Comparison of ENCODE assay signal across 14 cellular contexts in genomic region chr15:35383511-35383910, GRCh38.
DNase-seq lines count a peak whose midpoint lies in the region; ATAC-seq and TF ChIP-seq lines count a peak whose summit lies in the region.
"Had no signal": no experiment of that assay in that cellular context is flagged by ENCODE, and none has a peak within 500 bp of the region (broad histone marks: within the 10 kb centered on the region; RNA-seq: fewer than 3 reads in every experiment).

No MANE protein-coding gene starts in this region.

- no peak overlapping the region for H3K4me3 ChIP-seq in PC-3 (ENCODE audit: low read length)
- no peak overlapping the region for H3K4me3 ChIP-seq in epithelial cell of proximal tubule (ENCODE audit: low read depth, low read length)
- H3K4me3 ChIP-seq in osteoblast (ENCODE audit: insufficient read depth, low read length): no peak overlapping the region
- H3K4me3 ChIP-seq: A549, BLaER1, GM23338 had no signal

- H3K9me3 Mint-ChIP-seq in stimulated activated naive CD8-positive, alpha-beta T cell treated with anti-CD3 and anti-CD28 coated beads, Interleukin-15, amount 100 ng/mL, for 72 hours: no peaks in the 10 kb centered on the region
- H3K9me3 Mint-ChIP-seq: GM23338 had no signal

- H3K4me2 ChIP-seq in PC-3 (ENCODE audit: low read length) (no peak overlapping the region), osteoblast (ENCODE audit: insufficient read depth, low read length) (no peak overlapping the region)
- H3K4me2 ChIP-seq: A549, BLaER1, GM23338 had no signal

- H4K20me1 ChIP-seq in PC-3 (ENCODE audit: low read length) (no peaks in the 10 kb centered on the region), osteoblast (ENCODE audit: insufficient read depth, low read length) (no peaks in the 10 kb centered on the region)
- H4K20me1 ChIP-seq: BLaER1 had no signal

- POLR2A ChIA-PET in PC-3 (lab: Charles Lee; ENCODE audit: unreplicated experiment): no interaction called here

- ATAC-seq in PC-3: no peak
- ATAC-seq in GM18858 (IDR thresholded peaks at IDR 0.05; ENCODE audit: unreplicated experiment): no peak
- no peak for ATAC-seq in stimulated activated naive CD8-positive, alpha-beta T cell treated with anti-CD3 and anti-CD28 coated beads, Interleukin-15, amount 100 ng/mL, for 72 hours
- ATAC-seq: A549, GM23338 had no signal

- H3K4me1 ChIP-seq in PC-3 (ENCODE audit: insufficient read depth, low read length) (no peaks in the 10 kb centered on the region), osteoblast (ENCODE audit: insufficient read depth, low read length) (no peaks in the 10 kb centered on the region)
- H3K4me1 ChIP-seq: A549, BLaER1 had no signal

- no peak overlapping the region for H2AFZ ChIP-seq in PC-3 (ENCODE audit: low read length)
- H2AFZ ChIP-seq in osteoblast (ENCODE audit: low read length): no peak overlapping the region
- H2AFZ ChIP-seq: GM23338 had no signal

- H3K4me3 Mint-ChIP-seq in stimulated activated naive CD8-positive, alpha-beta T cell treated with anti-CD3 and anti-CD28 coated beads, Interleukin-15, amount 100 ng/mL, for 72 hours: no peak overlapping the region
- H3K4me3 Mint-ChIP-seq: CD8-positive, alpha-beta memory T cell; GM23338 had no signal

- no TSS peak for BruUV-seq in PC-3 (replicated peaks; lab: Mats Ljungman, UMichigan)

- H3K4me1 Mint-ChIP-seq in stimulated activated naive CD8-positive, alpha-beta T cell treated with anti-CD3 and anti-CD28 coated beads, Interleukin-15, amount 100 ng/mL, for 72 hours: no peaks in the 10 kb centered on the region
- H3K4me1 Mint-ChIP-seq: CD8-positive, alpha-beta memory T cell had no signal

- no peaks in the 10 kb centered on the region for H3K27me3 Mint-ChIP-seq in stimulated activated naive CD8-positive, alpha-beta T cell treated with anti-CD3 and anti-CD28 coated beads, Interleukin-15, amount 100 ng/mL, for 72 hours
- H3K27me3 Mint-ChIP-seq: CD8-positive, alpha-beta memory T cell had no signal

- H3K79me2 ChIP-seq in PC-3 (ENCODE audit: low read length) (no peaks in the 10 kb centered on the region), osteoblast (ENCODE audit: insufficient read depth, low read length) (no peaks in the 10 kb centered on the region)

- H3K9me2 ChIP-seq in PC-3 (replicated peaks; ENCODE audit: low read length): no peaks in the 10 kb centered on the region

- H3K9ac ChIP-seq in PC-3 (ENCODE audit: low read length): no peak overlapping the region
- H3K9ac ChIP-seq: BLaER1 had no signal

- DNase-seq in PC-3: peak; percentile 3
- peak; percentile 40 for DNase-seq in epithelial cell of proximal tubule (ENCODE audit: low read depth)
- DNase-seq in osteoblast (ENCODE audit: insufficient read length, low spot score, missing footprints): peak; percentile 53
- no peak for DNase-seq in stimulated activated naive CD8-positive, alpha-beta T cell treated with anti-CD3 and anti-CD28 coated beads, Interleukin-15, amount 100 ng/mL, for 72 hours
- no peak for DNase-seq in KG1 (lab: John Stamatoyannopoulos, UW)
- DNase-seq in substantia nigra (lab: John Stamatoyannopoulos, UW): no peak
- DNase-seq: Caco-2; CD8-positive, alpha-beta memory T cell; DMS79; H7 had no signal

- no peaks in the 10 kb centered on the region for H3F3A ChIP-seq in PC-3 (ENCODE audit: low read length, unreplicated experiment)

- CTCF ChIA-PET in PC-3 (lab: Charles Lee): no interaction called here

- no peaks in the 10 kb centered on the region for H3K27me3 ChIP-seq in PC-3 (ENCODE audit: low read length)
- no peaks in the 10 kb centered on the region for H3K27me3 ChIP-seq in osteoblast (ENCODE audit: insufficient read depth, low read length)
- H3K27me3 ChIP-seq: BLaER1 had no signal

- H3K27ac Mint-ChIP-seq in stimulated activated naive CD8-positive, alpha-beta T cell treated with anti-CD3 and anti-CD28 coated beads, Interleukin-15, amount 100 ng/mL, for 72 hours: no peak overlapping the region
- H3K27ac Mint-ChIP-seq: CD8-positive, alpha-beta memory T cell; GM23338 had no signal

- no peak for TF ChIP-seq CTCF in PC-3 (conservative IDR thresholded peaks at IDR 0.05; ENCODE audit: low read depth, low read length)
- TF ChIP-seq CTCF in epithelial cell of proximal tubule (conservative IDR thresholded peaks at IDR 0.05; ENCODE audit: low read depth, low read length): no peak
- TF ChIP-seq CTCF in osteoblast (IDR thresholded peaks at IDR 0.05; ENCODE audit: extremely low read depth, low read depth, low read length): no peak

- H3K36me3 ChIP-seq in PC-3 (ENCODE audit: low read depth, low read length): no peaks in the 10 kb centered on the region
- H3K36me3 ChIP-seq in osteoblast (ENCODE audit: insufficient read depth, low read length): no peaks in the 10 kb centered on the region
- H3K36me3 ChIP-seq: BLaER1 had no signal

- intact Hi-C loops in PC-3 (cut with micrococcal nuclease): no loop called here

- H3K9me3 ChIP-seq in PC-3 (ENCODE audit: low read length) (no peaks in the 10 kb centered on the region), osteoblast (ENCODE audit: low read depth, low read length) (no peaks in the 10 kb centered on the region)
- H3K9me3 ChIP-seq: A549, BLaER1, Caco-2 had no signal

- H3K27ac ChIP-seq in PC-3 (ENCODE audit: low read length) (no peak overlapping the region), osteoblast (ENCODE audit: low read depth, low read length) (no peak overlapping the region), substantia nigra (ENCODE audit: low read depth, low read length, poor library complexity, severe bottlenecking) (no peak overlapping the region)
- H3K27ac ChIP-seq: A549, BLaER1 had no signal

Comparison
In these comparisons a context has a peak if more than half of its experiments do, and no peak if none do; other contexts are left out.
1. DNase-seq: peak in PC-3 (single experiment), epithelial cell of proximal tubule (single experiment) and osteoblast (single experiment); none in stimulated activated naive CD8-positive, alpha-beta T cell treated with anti-CD3 and anti-CD28 coated beads, Interleukin-15, amount 100 ng/mL, for 72 hours (0 of 2), KG1 (single experiment) and substantia nigra (0 of 49).